9 cellular contexts compared by ENCODE assay signal in genomic region chr6:18388252-18388651, GRCh38. TPM values are rescaled to one million over a fixed set of nuclear protein-coding genes. Genes with fewer than 3 reads are reported as not detected.
A peak's percentile ranks its signal among the peaks of the same experiment; 100 is the strongest.
DNase-seq lines count a peak whose midpoint lies in the region; ATAC-seq and TF ChIP-seq lines count a peak whose summit lies in the region.
"Had no signal": no experiment of that assay in that cellular context is flagged by ENCODE, and none has a peak within 500 bp of the region (broad histone marks: within the 10 kb centered on the region; RNA-seq: fewer than 3 reads in every experiment).

No MANE protein-coding gene starts in this region.

- no peaks in the 10 kb centered on the region for H3K36me3 Mint-ChIP-seq in activated CD8-positive, alpha-beta memory T cell treated with anti-CD3 and anti-CD28 coated beads, Interleukin-2, amount 10 ng/mL, durations not matched to agents 7 days and 5 days
- no peaks in the 10 kb centered on the region for H3K36me3 Mint-ChIP-seq in activated T-helper 1 cell treated with anti-CD3 and anti-CD28 coated beads, Interleukin-12 subunit alpha, Interleukin-12 subunit beta, Interleukin-2, Interleukin-4 antibody, amounts not matched to agents 30 ng/mL and 10 ng/mL and 1 ng/mL, durations not matched to agents 14 hours and 24 hours and 36 hours (ENCODE audit: low read depth)

- no peak for DNase-seq in activated CD8-positive, alpha-beta memory T cell treated with anti-CD3 and anti-CD28 coated beads, Interleukin-2, amount 10 ng/mL, durations not matched to agents 7 days and 5 days
- no peak for DNase-seq in activated CD8-positive, alpha-beta memory T cell treated with anti-CD3 and anti-CD28 coated beads, Interleukin-2, amount 50 U/mL, for 4 hours
- no peak for DNase-seq in activated T-helper 1 cell treated with anti-CD3 and anti-CD28 coated beads, Interleukin-12 subunit alpha, Interleukin-12 subunit beta, Interleukin-2, Interleukin-4 antibody, amounts not matched to agents 30 ng/mL and 10 ng/mL and 1 ng/mL, durations not matched to agents 14 hours and 24 hours and 36 hours (ENCODE audit: low spot score)
- DNase-seq in kidney tubule cell (ENCODE audit: low spot score) (peak; percentile 26), thyroid gland (no peak), RKO (ENCODE audit: low spot score) (no peak), D341Med (ENCODE audit: low spot score) (no peak)
- DNase-seq: islet precursor cell had no signal

- H3K4me3 Mint-ChIP-seq in activated CD8-positive, alpha-beta memory T cell treated with anti-CD3 and anti-CD28 coated beads, Interleukin-2, amount 10 ng/mL, durations not matched to agents 7 days and 5 days = peak overlapping the region; percentile 92
- peak overlapping the region; percentile 94 for H3K4me3 Mint-ChIP-seq in activated T-helper 1 cell treated with anti-CD3 and anti-CD28 coated beads, Interleukin-12 subunit alpha, Interleukin-12 subunit beta, Interleukin-2, Interleukin-4 antibody, amounts not matched to agents 30 ng/mL and 10 ng/mL and 1 ng/mL, durations not matched to agents 14 hours and 24 hours and 36 hours

- no peaks in the 10 kb centered on the region for H3K9me3 Mint-ChIP-seq in activated CD8-positive, alpha-beta memory T cell treated with anti-CD3 and anti-CD28 coated beads, Interleukin-2, amount 10 ng/mL, durations not matched to agents 7 days and 5 days (ENCODE audit: low read depth)
- no peaks in the 10 kb centered on the region for H3K9me3 Mint-ChIP-seq in activated T-helper 1 cell treated with anti-CD3 and anti-CD28 coated beads, Interleukin-12 subunit alpha, Interleukin-12 subunit beta, Interleukin-2, Interleukin-4 antibody, amounts not matched to agents 30 ng/mL and 10 ng/mL and 1 ng/mL, durations not matched to agents 14 hours and 24 hours and 36 hours

- intact Hi-C loops in activated T-helper 1 cell treated with anti-CD3 and anti-CD28 coated beads, Interleukin-12 subunit alpha, Interleukin-12 subunit beta, Interleukin-2, Interleukin-4 antibody, amounts not matched to agents 30 ng/mL and 10 ng/mL and 1 ng/mL, durations not matched to agents 14 hours and 24 hours and 36 hours (cut with micrococcal nuclease) = loop anchor here (5.0 kb wide), 1 partner anchor 99 kb away; no protein-coding TSS in a partner anchor
- intact Hi-C loops in thyroid gland (cut with DNase I) = loop anchor here (10.0 kb wide), 1 partner anchor 53 kb away; no protein-coding TSS in a partner anchor

- peaks cover 33% of the 10 kb centered on the region for H3K4me1 Mint-ChIP-seq in activated CD8-positive, alpha-beta memory T cell treated with anti-CD3 and anti-CD28 coated beads, Interleukin-2, amount 10 ng/mL, durations not matched to agents 7 days and 5 days
- H3K4me1 Mint-ChIP-seq in activated T-helper 1 cell treated with anti-CD3 and anti-CD28 coated beads, Interleukin-12 subunit alpha, Interleukin-12 subunit beta, Interleukin-2, Interleukin-4 antibody, amounts not matched to agents 30 ng/mL and 10 ng/mL and 1 ng/mL, durations not matched to agents 14 hours and 24 hours and 36 hours (ENCODE audit: low read depth) = peaks cover 23% of the 10 kb centered on the region

- no peak for ATAC-seq in activated CD8-positive, alpha-beta memory T cell treated with anti-CD3 and anti-CD28 coated beads, Interleukin-2, amount 10 ng/mL, durations not matched to agents 7 days and 5 days
- no peak for ATAC-seq in GM18505 (IDR thresholded peaks at IDR 0.05; ENCODE audit: unreplicated experiment)

- CTCF ChIA-PET in activated CD8-positive, alpha-beta memory T cell treated with anti-CD3 and anti-CD28 coated beads, Interleukin-2, amount 10 ng/mL, durations not matched to agents 7 days and 5 days (lab: Charles Lee) = interaction anchor here (0.6 kb wide), 1 partner anchor 21 kb away, joined by 3 read pairs; no protein-coding TSS in a partner anchor

- peak overlapping the region; percentile 47 to 78 (median 53) for H3K4me3 ChIP-seq in thyroid gland (replicated peaks in 1 of 3)

- no peaks in the 10 kb centered on the region for H3K36me3 ChIP-seq in thyroid gland

- no peaks in the 10 kb centered on the region for H3K27me3 ChIP-seq in thyroid gland

- H3K9me3 ChIP-seq in thyroid gland = no peaks in the 10 kb centered on the region

- peaks cover 11% of the 10 kb centered on the region for H3K27me3 Mint-ChIP-seq in activated CD8-positive, alpha-beta memory T cell treated with anti-CD3 and anti-CD28 coated beads, Interleukin-2, amount 10 ng/mL, durations not matched to agents 7 days and 5 days
- peaks cover 22% of the 10 kb centered on the region for H3K27me3 Mint-ChIP-seq in activated T-helper 1 cell treated with anti-CD3 and anti-CD28 coated beads, Interleukin-12 subunit alpha, Interleukin-12 subunit beta, Interleukin-2, Interleukin-4 antibody, amounts not matched to agents 30 ng/mL and 10 ng/mL and 1 ng/mL, durations not matched to agents 14 hours and 24 hours and 36 hours (ENCODE audit: insufficient read depth)

- 9 to 12% methylated on average over 3 of the region's 3 CpGs for WGBS in thyroid gland, 2 donors

- peaks cover 33 to 44% of the 10 kb centered on the region in 2 donors for H3K4me1 ChIP-seq in thyroid gland

- TF ChIP-seq POLR2A in thyroid gland (IDR thresholded peaks at IDR 0.05) (no peak), GM18505 (IDR thresholded peaks at IDR 0.05; ENCODE audit: borderline replicate concordance, extremely low read depth, insufficient read depth, insufficient read length) (no peak)

- TF ChIP-seq CTCF in thyroid gland (IDR thresholded peaks at IDR 0.05) = no peak

- peak overlapping the region; percentile 84 to 94 (median 86) for H3K27ac ChIP-seq in thyroid gland

- no peak overlapping the region for H3K27ac Mint-ChIP-seq in activated CD8-positive, alpha-beta memory T cell treated with anti-CD3 and anti-CD28 coated beads, Interleukin-2, amount 10 ng/mL, durations not matched to agents 7 days and 5 days
- H3K27ac Mint-ChIP-seq in activated T-helper 1 cell treated with anti-CD3 and anti-CD28 coated beads, Interleukin-12 subunit alpha, Interleukin-12 subunit beta, Interleukin-2, Interleukin-4 antibody, amounts not matched to agents 30 ng/mL and 10 ng/mL and 1 ng/mL, durations not matched to agents 14 hours and 24 hours and 36 hours = no peak overlapping the region

RNA-seq across cellular contexts. Expression of gene RNF144B, which starts 1.1 kb away (rescaled TPM):
- total RNA-seq in activated CD8-positive, alpha-beta memory T cell treated with anti-CD3 and anti-CD28 coated beads, Interleukin-2, amount 10 ng/mL, durations not matched to agents 7 days and 5 days = 1 to 10 TPM in 1 of 2 experiments, under 1 TPM in 1; 0.23 to 1.6 TPM
- 0.44 and 0.86 TPM in 2 replicates for total RNA-seq in activated T-helper 1 cell treated with anti-CD3 and anti-CD28 coated beads, Interleukin-12 subunit alpha, Interleukin-12 subunit beta, Interleukin-2, Interleukin-4 antibody, amounts not matched to agents 30 ng/mL and 10 ng/mL and 1 ng/mL, durations not matched to agents 14 hours and 24 hours and 36 hours
- total RNA-seq in thyroid gland = 100 to 1,000 TPM in 2 of 4 donors, 10 to 100 TPM in 2; 67.3 to 143 (median 114) TPM

Comparison
In these comparisons a context has a peak if more than half of its experiments do, and no peak if none do; other contexts are left out.
1. RNA of gene RNF144B, which starts 1.1 kb away (total RNA-seq): 67.3 to 143 TPM in thyroid gland; 0.23 to 1.6 TPM in activated CD8-positive, alpha-beta memory T cell treated with anti-CD3 and anti-CD28 coated beads, Interleukin-2, amount 10 ng/mL, durations not matched to agents 7 days and 5 days and 0.44 to 0.86 TPM in activated T-helper 1 cell treated with anti-CD3 and anti-CD28 coated beads, Interleukin-12 subunit alpha, Interleukin-12 subunit beta, Interleukin-2, Interleukin-4 antibody, amounts not matched to agents 30 ng/mL and 10 ng/mL and 1 ng/mL, durations not matched to agents 14 hours and 24 hours and 36 hours; every median in the first group is over 10 times any median in the second.